Comparison of ENCODE assay signal across 9 cellular contexts in genomic region chr2:6864938-6865345, GRCh38. TPM values are rescaled to one million over a fixed set of nuclear protein-coding genes. Genes with fewer than 3 reads are reported as not detected.
DNase-seq lines count a peak whose midpoint lies in the region; ATAC-seq, FAIRE-seq and TF ChIP-seq lines count a peak whose summit lies in the region.
"Had no signal": no experiment of that assay in that cellular context is flagged by ENCODE, and none has a peak within 500 bp of the region (broad histone marks: within the 10 kb centered on the region; RNA-seq: fewer than 3 reads in every experiment).

No MANE protein-coding gene starts in this region.

- H3K4me1 ChIP-seq in CD4-positive, alpha-beta memory T cell (ENCODE audit: insufficient read depth, low read length): peaks cover 22% of the 10 kb centered on the region
- H3K4me1 ChIP-seq in GM12878 (ENCODE audit: control insufficient read depth, insufficient read depth, low read length): peaks cover 12% of the 10 kb centered on the region; the same call in 1 of the 2 replicates

- H3K36me3 ChIP-seq in CD4-positive, alpha-beta memory T cell (ENCODE audit: insufficient read depth, low read length): peaks cover under 1% of the 10 kb centered on the region
- peaks cover 0 to 2% of the 10 kb centered on the region in 2 experiments; a peak in 2 of 4 replicates for H3K36me3 ChIP-seq in GM12878 (ENCODE audit: control insufficient read depth in 2 of 2, insufficient read depth in 2 of 2, low read length in 1 of 2)

- H2AFZ ChIP-seq in GM12878 (ENCODE audit: control insufficient read depth, low read depth, low read length): peak overlapping the region; percentile 75

- DNase-seq in CD4-positive, alpha-beta memory T cell: peak in 1 of 5 donors; percentile 3
- DNase-seq in KBM-7 (peak; percentile 46), GM12878 (ENCODE audit: low read depth, low spot score) (no peak), memory B cell (ENCODE audit: low spot score in 2 of 2) (peak in 1 of 2 donors; percentile 8), ureter (ENCODE audit: low spot score) (peak; percentile 46), NCI-H1092 (lab: John Stamatoyannopoulos, UW) (no peak), SW480 (ENCODE audit: low spot score) (no peak)

- intact Hi-C loops in CD4-positive, alpha-beta memory T cell (cut with micrococcal nuclease): loop anchor here (1.0 kb wide), 1 partner anchor 52 kb away; the partner anchor contains the start of gene RNF144A
- intact Hi-C loops in GM12878 (cut with micrococcal nuclease; ENCODE audit: unreplicated experiment): no loop called here

- peaks cover 2 to 15% (median 8%) of the 10 kb centered on the region in 8 donors for H3K9me3 Mint-ChIP-seq in CD4-positive, alpha-beta memory T cell
- peaks cover 7% of the 10 kb centered on the region for H3K9me3 Mint-ChIP-seq in memory B cell

- peak overlapping the region in 4 of 7 donors; percentile 39 to 77 (median 70) for H3K27ac Mint-ChIP-seq in CD4-positive, alpha-beta memory T cell
- H3K27ac Mint-ChIP-seq in memory B cell: no peak overlapping the region

- H3K4me3 ChIP-seq in CD4-positive, alpha-beta memory T cell (ENCODE audit: low read length in 2 of 2): peak overlapping the region; percentile 6 to 88
- H3K4me3 ChIP-seq in GM12878: peak overlapping the region; percentile 77

- H3K36me3 Mint-ChIP-seq in CD4-positive, alpha-beta memory T cell: peaks cover 32 to 38% of the 10 kb centered on the region in 2 donors
- H3K36me3 Mint-ChIP-seq in memory B cell: peaks cover 22% of the 10 kb centered on the region

- no peak for TF ChIP-seq RAD21 in GM12878 (IDR thresholded peaks at IDR 0.05; ENCODE audit: insufficient read depth, low read depth, low read length)

- peaks cover 3% of the 10 kb centered on the region; the same call in 1 of the 2 replicates for H3K79me2 ChIP-seq in GM12878 (ENCODE audit: control insufficient read depth, insufficient read depth, low read length)

- RAD21 ChIA-PET in GM12878 (lab: Charles Lee; ENCODE audit: unreplicated experiment): interaction anchor here (2.0 kb wide), 1 partner anchor 12 kb away, joined by 5 read pairs; the partner anchor contains the start of gene RSAD2

- H3K4me3 Mint-ChIP-seq in CD4-positive, alpha-beta memory T cell: peak overlapping the region; percentile 74 to 83 (median 79)
- peak overlapping the region; percentile 68 for H3K4me3 Mint-ChIP-seq in memory B cell

- H3K27me3 ChIP-seq in CD4-positive, alpha-beta memory T cell (ENCODE audit: insufficient read depth, low read length): no peaks in the 10 kb centered on the region
- no peaks in the 10 kb centered on the region; a peak in 2 of 4 replicates for H3K27me3 ChIP-seq in GM12878 (replicated peaks in 1 of 2; ENCODE audit: control insufficient read depth in 2 of 2, insufficient read depth in 2 of 2, low read length in 1 of 2)

- H3K4me2 ChIP-seq in GM12878 (ENCODE audit: control insufficient read depth, insufficient read depth): peak overlapping the region; percentile 96

- no TSS peak for BruUV-seq in GM12878 (replicated peaks; lab: Mats Ljungman, UMichigan)

- TF ChIP-seq EP300 in GM12878 (IDR thresholded peaks at IDR 0.05; ENCODE audit: borderline replicate concordance in 1 of 2, control insufficient read depth in 1 of 2, low read depth in 2 of 2, low read length in 2 of 2): no peak

- H3K9me3 ChIP-seq in CD4-positive, alpha-beta memory T cell (ENCODE audit: control insufficient read depth in 1 of 2, low read length in 2 of 2): peaks cover 0 to 4% of the 10 kb centered on the region in 2 donors
- peaks cover 10% of the 10 kb centered on the region; the same call in 2 of the 3 replicates for H3K9me3 ChIP-seq in GM12878 (replicated peaks; ENCODE audit: control insufficient read depth, insufficient read depth, low read length)

- H3K4me1 Mint-ChIP-seq in CD4-positive, alpha-beta memory T cell: peaks cover 12 to 23% (median 17%) of the 10 kb centered on the region in 4 donors
- peaks cover 8% of the 10 kb centered on the region for H3K4me1 Mint-ChIP-seq in memory B cell

- CTCF ChIA-PET in CD4-positive, alpha-beta memory T cell (lab: Charles Lee; ENCODE audit: partially characterized antibody): interaction anchor here (1.0 to 6.8 kb wide), 9 partner anchors 13 to 167 kb away, joined by 3 to 116 read pairs (median 4); partner anchors contain the start of gene RSAD2
- CTCF ChIA-PET in GM12878 (lab: Yijun Ruan, JAX): interaction anchor here (0.7 to 4.7 kb wide), 5 partner anchors 9 to 46 kb away, joined by 3 to 31 read pairs (median 9); partner anchors contain the start of gene RSAD2

- H3K27me3 Mint-ChIP-seq in CD4-positive, alpha-beta memory T cell: no peaks in the 10 kb centered on the region
- H3K27me3 Mint-ChIP-seq in memory B cell: no peaks in the 10 kb centered on the region

- H4K20me1 ChIP-seq in GM12878 (ENCODE audit: control insufficient read depth, insufficient read depth): no peaks in the 10 kb centered on the region

- in situ Hi-C loops in KBM-7 (cut with MboI; ENCODE audit: low pct_unique_long_range_greater_than_20kb, low sequenced_read_pairs) (no loop called here), GM12878 (cut with MboI) (no loop called here)

- no peak for TF ChIP-seq CTCF in GM12878 (IDR thresholded peaks at IDR 0.05 in 2 of 3, conservative IDR thresholded peaks at IDR 0.05 in 1 of 3; ENCODE audit: control insufficient read depth in 2 of 3, extremely low read depth in 1 of 3, insufficient read depth in 1 of 3, low read depth in 3 of 3, low read length in 3 of 3)

- peak overlapping the region; percentile 27 for H3K27ac ChIP-seq in CD4-positive, alpha-beta memory T cell (ENCODE audit: low read depth, low read length)
- H3K27ac ChIP-seq in GM12878 (ENCODE audit: control insufficient read depth, insufficient read depth): peak overlapping the region; percentile 68

- no peak for FAIRE-seq in GM12878 (lab: Jason Lieb, UNC)

- TF ChIP-seq POLR2A in GM12878 (IDR thresholded peaks at IDR 0.05; ENCODE audit: low read depth, low read length): no peak; the same call in 1 of the 2 replicates

- H3K9ac ChIP-seq in GM12878 (ENCODE audit: control insufficient read depth, insufficient read depth, low read length): peak overlapping the region; percentile 79

- POLR2A ChIA-PET in CD4-positive, alpha-beta memory T cell (lab: Charles Lee; ENCODE audit: partially characterized antibody): interaction anchor here (0.9 to 4.1 kb wide), 11 partner anchors 8 to 1818 kb away, joined by 3 to 77 read pairs (median 7); partner anchors contain the start of genes ID2 and RSAD2
- POLR2A ChIA-PET in GM12878 (lab: Charles Lee): interaction anchor here (1.1 to 1.5 kb wide), 3 partner anchors 12 to 54 kb away, joined by 3 to 6 read pairs (median 3); partner anchors contain the start of gene RSAD2

- SMC1A ChIA-PET in GM12878 (lab: Charles Lee; ENCODE audit: uncharacterized antibody, unreplicated experiment): interaction anchor here (1.1 kb wide), 1 partner anchor 11 kb away, joined by 4 read pairs; no protein-coding TSS in a partner anchor

- WGBS in GM12878 (ENCODE audit: insufficient coverage, insufficient replicate concordance, low lambda C conversion rate, missing lambda C conversion rate): under 1% methylated on average over 36 of the region's 36 CpGs

- peak; percentile 0 for ATAC-seq in GM21515 (IDR thresholded peaks at IDR 0.05; ENCODE audit: unreplicated experiment)
- peak; percentile 17 for ATAC-seq in GM12878
- ATAC-seq in memory B cell (ENCODE audit: low read depth): peak; percentile 15

RNA-seq across cellular contexts. Expression of gene CMPK2, which starts 0.8 kb away (rescaled TPM):
- total RNA-seq in CD4-positive, alpha-beta memory T cell: 1 to 10 TPM; 3.5 to 4.1 TPM
- 1 to 10 TPM; 6.3 to 9.7 TPM for polyA plus RNA-seq in CD4-positive, alpha-beta memory T cell
- total RNA-seq in GM12878 (2013; cell fraction: nucleolus; rRNA removed): 2.3 and 2.7 TPM in 2 replicates
- total RNA-seq in GM12878 (2014; rRNA removed) (4.0 and 6.4 TPM in 2 replicates), GM12878 (2014; rRNA removed; fragmentation: Illumina TruSeq; extraction: Trizol) (3.0 and 3.8 TPM in 2 replicates), GM12878 (2021) (3.5 and 3.9 TPM in 2 replicates), ureter (7.5 TPM)
- polyA plus RNA-seq in GM12878 (2011; ENCODE audit: low read depth): 3.9 TPM
- polyA plus RNA-seq in GM12878 (2011; rRNA removed) (5.6 TPM in 2 replicates), GM12878 (2014; fragmentation: Illumina TruSeq; extraction: Trizol) (4.1 and 4.8 TPM in 2 replicates), GM12878 (2014; fragmentation: Nextera tagmentation; extraction: Ambion mirVana) (1 to 10 TPM; 1.9 to 2.3 TPM), GM12878 (2014; rRNA removed) (2.6 and 3.5 TPM in 2 replicates), GM12878 (2016; fragmentation: Nextera tagmentation; extraction: Ambion mirVana) (1 to 10 TPM in 1 of 2 experiments, under 1 TPM in 1; 0.50 to 1.5 TPM)
- 4.0 and 4.3 TPM in 2 replicates for polyA plus RNA-seq in GM12878 (2011; cell fraction: cytosol; rRNA removed)
- polyA plus RNA-seq in GM12878 (2011; cell fraction: nucleus; rRNA removed): 7.1 and 7.3 TPM in 2 replicates
- polyA plus RNA-seq in GM12878 (2012): 3.0 and 4.0 TPM in 2 replicates
- polyA minus RNA-seq in GM12878 (2011; rRNA and poly(A)+ RNA removed): 6.4 and 8.5 TPM in 2 replicates
- polyA minus RNA-seq in GM12878 (2011; cell fraction: cytosol; rRNA and poly(A)+ RNA removed): 2.3 and 2.8 TPM in 2 replicates
- 8.0 and 9.4 TPM in 2 replicates for polyA minus RNA-seq in GM12878 (2011; cell fraction: nucleus; rRNA and poly(A)+ RNA removed)

RNA-seq across cellular contexts. Expression of gene RSAD2, which starts 12.6 kb away (rescaled TPM):
- 1 to 10 TPM; 3.8 to 4.9 TPM for total RNA-seq in CD4-positive, alpha-beta memory T cell
- 10 to 100 TPM in 1 of 2 donors, 1 to 10 TPM in 1; 5.1 to 10.4 TPM for polyA plus RNA-seq in CD4-positive, alpha-beta memory T cell
- 0.19 and 0.49 TPM in 2 replicates for total RNA-seq in GM12878 (2013; cell fraction: nucleolus; rRNA removed)
- total RNA-seq in GM12878 (2014; rRNA removed) (0.54 and 0.73 TPM in 2 replicates), GM12878 (2014; rRNA removed; fragmentation: Illumina TruSeq; extraction: Trizol) (0.60 and 0.72 TPM in 2 replicates), GM12878 (2021) (0.87 and 1.2 TPM in 2 replicates), ureter (4.4 TPM)
- polyA plus RNA-seq in GM12878 (2011; ENCODE audit: low read depth): 1.3 TPM
- polyA plus RNA-seq in GM12878 (2011; rRNA removed) (0.75 and 0.76 TPM in 2 replicates), GM12878 (2014; fragmentation: Illumina TruSeq; extraction: Trizol) (0.74 and 0.90 TPM in 2 replicates), GM12878 (2014; fragmentation: Nextera tagmentation; extraction: Ambion mirVana) (under 1 TPM; 0.40 to 0.56 TPM), GM12878 (2014; rRNA removed) (0.67 and 1.1 TPM in 2 replicates), GM12878 (2016; fragmentation: Nextera tagmentation; extraction: Ambion mirVana) (under 1 TPM; 0.24 to 0.33 TPM)
- 0.27 TPM in 2 replicates for polyA plus RNA-seq in GM12878 (2011; cell fraction: cytosol; rRNA removed)
- polyA plus RNA-seq in GM12878 (2011; cell fraction: nucleus; rRNA removed): 0.52 and 0.86 TPM in 2 replicates
- 0.88 and 1.7 TPM in 2 replicates for polyA plus RNA-seq in GM12878 (2012)
- polyA minus RNA-seq in GM12878 (2011; rRNA and poly(A)+ RNA removed): 0.52 and 0.59 TPM in 2 replicates
- polyA minus RNA-seq in GM12878 (2011; cell fraction: cytosol; rRNA and poly(A)+ RNA removed): not detected in 2 replicates
- 0.97 and 1.4 TPM in 2 replicates for polyA minus RNA-seq in GM12878 (2011; cell fraction: nucleus; rRNA and poly(A)+ RNA removed)
- total RNA-seq: HT1080 had no signal

RNA-seq across cellular contexts. Expression of gene RNF144A, which starts 52.3 kb away (rescaled TPM):
- 10 to 100 TPM; 34.3 to 41.1 TPM for total RNA-seq in CD4-positive, alpha-beta memory T cell
- polyA plus RNA-seq in CD4-positive, alpha-beta memory T cell: 10 to 100 TPM in 1 of 2 donors, 1 to 10 TPM in 1; 3.9 to 13.3 TPM
- 54.4 and 62.2 TPM in 2 replicates for total RNA-seq in GM12878 (2013; cell fraction: nucleolus; rRNA removed)
- 0.44 and 0.68 TPM in 2 replicates for total RNA-seq in GM12878 (2014; rRNA removed)
- 0.64 and 0.67 TPM in 2 replicates for total RNA-seq in GM12878 (2014; rRNA removed; fragmentation: Illumina TruSeq; extraction: Trizol)
- total RNA-seq in GM12878 (2021): 0.80 and 1.4 TPM in 2 replicates
- 2.2 TPM for polyA plus RNA-seq in GM12878 (2011; ENCODE audit: low read depth)
- 10.6 and 12.1 TPM in 2 replicates for polyA plus RNA-seq in GM12878 (2011; rRNA removed)
- polyA plus RNA-seq in GM12878 (2011; cell fraction: cytosol; rRNA removed): 10.5 and 11.1 TPM in 2 replicates
- 14.3 and 15.3 TPM in 2 replicates for polyA plus RNA-seq in GM12878 (2011; cell fraction: nucleus; rRNA removed)
- polyA plus RNA-seq in GM12878 (2012): 2.9 and 4.0 TPM in 2 replicates
- polyA plus RNA-seq in GM12878 (2014; fragmentation: Illumina TruSeq; extraction: Trizol): 0.48 and 0.54 TPM in 2 replicates
- polyA plus RNA-seq in GM12878 (2014; fragmentation: Nextera tagmentation; extraction: Ambion mirVana): under 1 TPM; 0.02 to 0.09 TPM
- 0.44 and 0.46 TPM in 2 replicates for polyA plus RNA-seq in GM12878 (2014; rRNA removed)
- under 1 TPM in 1 of 2 experiments, not detected in 1; 0.40 TPM for polyA plus RNA-seq in GM12878 (2016; fragmentation: Nextera tagmentation; extraction: Ambion mirVana)
- polyA minus RNA-seq in GM12878 (2011; rRNA and poly(A)+ RNA removed): 16.5 and 20.3 TPM in 2 replicates
- polyA minus RNA-seq in GM12878 (2011; cell fraction: cytosol; rRNA and poly(A)+ RNA removed): 6.3 and 7.3 TPM in 2 replicates
- 16.9 and 28.9 TPM in 2 replicates for polyA minus RNA-seq in GM12878 (2011; cell fraction: nucleus; rRNA and poly(A)+ RNA removed)
- total RNA-seq in ureter: 15.2 TPM

Comparison
In these comparisons a context has a peak if more than half of its experiments do, and no peak if none do; other contexts are left out.
1. DNase-seq: peak in KBM-7 (single experiment) and ureter (single experiment); none in GM12878 (single experiment), NCI-H1092 (single experiment) and SW480 (single experiment).
2. Peak in every context shown above with its lines, with median percentiles within 50 percentile points of each other: ATAC-seq.